Comparison of ENCODE assay signal across 2 cellular contexts in genomic region chr11:70351646-70352045, GRCh38.
TF ChIP-seq lines count a peak whose summit lies in the region.

No MANE protein-coding gene starts in this region.

TF ChIP-seq in liver, 16 proteins besides CTCF, POLR2A, EP300 and RAD21:
- TF ChIP-seq ZBTB33 (IDR thresholded peaks at IDR 0.05) (no peak), NR2F2 (IDR thresholded peaks at IDR 0.05) (peak; percentile 35)
TF ChIP-seq in liver: peak in this region for 1.

TF ChIP-seq in HepG2, 621 proteins besides CTCF, POLR2A, EP300 and RAD21 (continued from another document):
- TF ChIP-seq MLXIP (CRISPR knock-in tag; IDR thresholded peaks at IDR 0.05; ENCODE audit: borderline replicate concordance) (no peak), PCBP2 (optimal IDR thresholded peaks at IDR 0.05; ENCODE audit: low read depth, low read length, poor library complexity, severe bottlenecking) (no peak), ZNF138 (CRISPR knock-in tag; IDR thresholded peaks at IDR 0.05; ENCODE audit: low read depth) (no peak)
